9 cellular contexts compared by ENCODE assay signal in genomic region chr7:90701021-90701420, GRCh38.
DNase-seq lines count a peak whose midpoint lies in the region; ATAC-seq, FAIRE-seq and TF ChIP-seq lines count a peak whose summit lies in the region.
"Had no signal": no experiment of that assay in that cellular context is flagged by ENCODE, and none has a peak within 500 bp of the region (broad histone marks: within the 10 kb centered on the region; RNA-seq: fewer than 3 reads in every experiment).

No MANE protein-coding gene starts in this region.

- H3K27me3 ChIP-seq in endothelial cell of umbilical vein (ENCODE audit: control insufficient read depth in 2 of 2, insufficient read depth in 2 of 2, low read length in 2 of 2) (no peaks in the 10 kb centered on the region), small intestine (ENCODE audit: control insufficient read depth in 2 of 2, insufficient read depth in 2 of 2, low read length in 2 of 2) (no peaks in the 10 kb centered on the region)

- H3K4me1 Mint-ChIP-seq in T-helper 17 cell (no peaks in the 10 kb centered on the region), type B pancreatic cell (ENCODE audit: unreplicated experiment) (peaks cover 15% of the 10 kb centered on the region)

- TF ChIP-seq CTCF in endothelial cell of umbilical vein (IDR thresholded peaks at IDR 0.05; ENCODE audit: extremely low read depth in 1 of 2, insufficient read depth in 1 of 2, low read depth in 1 of 2, low read length in 2 of 2) (no peak), type B pancreatic cell (conservative IDR thresholded peaks at IDR 0.05) (no peak)

- H3K36me3 Mint-ChIP-seq in T-helper 17 cell (ENCODE audit: low read depth) (no peaks in the 10 kb centered on the region), type B pancreatic cell (peaks cover under 1% of the 10 kb centered on the region)

- WGBS in small intestine, 3 donors = 2 to 14% (median 8%) methylated on average over 3 of the region's 3 CpGs

- no peaks in the 10 kb centered on the region for H3K9me3 Mint-ChIP-seq in type B pancreatic cell

- H3K9ac ChIP-seq in endothelial cell of umbilical vein (replicated peaks; ENCODE audit: extremely low read depth, insufficient read depth, low read length) = no peak overlapping the region

- peak overlapping the region; percentile 2 for H3K4me2 ChIP-seq in endothelial cell of umbilical vein (ENCODE audit: insufficient read depth, low read length)

- CTCF ChIA-PET in endothelial cell of umbilical vein (lab: Charles Lee) = interaction anchor here (1.0 to 3.1 kb wide), 5 partner anchors 8 to 72 kb away, joined by 3 to 15 read pairs (median 3); no protein-coding TSS in a partner anchor

- H3K27ac ChIP-seq in endothelial cell of umbilical vein (ENCODE audit: insufficient read depth, low read depth, low read length) (no peak overlapping the region), small intestine (ENCODE audit: low read depth in 1 of 2, low read length in 1 of 2) (no peak overlapping the region)

- intact Hi-C loops in endothelial cell of umbilical vein (cut with micrococcal nuclease) = no loop called here

- H3K4me3 ChIP-seq in endothelial cell of umbilical vein (replicated peaks in 1 of 3; ENCODE audit: insufficient read depth in 1 of 3, low read depth in 1 of 3, low read length in 3 of 3) (no peak overlapping the region), small intestine (ENCODE audit: low read depth in 1 of 2, low read length in 2 of 2) (peak overlapping the region in 1 of 2 donors; percentile 14)

- H3K9me3 ChIP-seq in endothelial cell of umbilical vein (replicated peaks; ENCODE audit: control insufficient read depth, insufficient read depth, low read length) (no peaks in the 10 kb centered on the region), small intestine (ENCODE audit: control insufficient read depth, low read depth) (no peaks in the 10 kb centered on the region), T-helper 17 cell (ENCODE audit: control insufficient read depth, low read length, poor library complexity, severe bottlenecking) (no peaks in the 10 kb centered on the region)

- FAIRE-seq in endothelial cell of umbilical vein (lab: Jason Lieb, UNC) = no peak
- no peak for FAIRE-seq in small intestine (lab: Jason Lieb, UNC)

- no peaks in the 10 kb centered on the region for H3K9me1 ChIP-seq in endothelial cell of umbilical vein (replicated peaks; ENCODE audit: control insufficient read depth, extremely low read depth, insufficient read depth, low read length)

- dilution Hi-C loops in endothelial cell of umbilical vein (cut with MboI; ENCODE audit: extremely low pct_ligation_motif_present, low sequenced_read_pairs) = no loop called here

- H3K4me3 Mint-ChIP-seq in T-helper 17 cell (no peak overlapping the region), type B pancreatic cell (no peak overlapping the region)

- no peaks in the 10 kb centered on the region for H3K36me3 ChIP-seq in endothelial cell of umbilical vein (ENCODE audit: control insufficient read depth in 2 of 2, extremely low read depth in 1 of 2, insufficient read depth in 2 of 2, low read length in 2 of 2)
- H3K36me3 ChIP-seq in small intestine (ENCODE audit: control insufficient read depth in 2 of 2, insufficient read depth in 2 of 2, low read length in 2 of 2) = no peaks in the 10 kb centered on the region

- no TSS peak for BruUV-seq in endothelial cell of umbilical vein (replicated peaks; lab: Mats Ljungman, UMichigan)

- no peaks in the 10 kb centered on the region for H4K20me1 ChIP-seq in endothelial cell of umbilical vein (replicated peaks; ENCODE audit: control insufficient read depth, extremely low read depth, insufficient read depth, low read length)

- no peak overlapping the region for H3K27ac Mint-ChIP-seq in T-helper 17 cell
- H3K27ac Mint-ChIP-seq in type B pancreatic cell = no peak overlapping the region

- POLR2A ChIA-PET in endothelial cell of umbilical vein (lab: Charles Lee) = no interaction called here

- H2AFZ ChIP-seq in endothelial cell of umbilical vein (ENCODE audit: low read depth, low read length) = no peak overlapping the region

- H3K27me3 Mint-ChIP-seq in T-helper 17 cell (no peaks in the 10 kb centered on the region), type B pancreatic cell (no peaks in the 10 kb centered on the region)

- ATAC-seq in GM19043 (IDR thresholded peaks at IDR 0.05; ENCODE audit: low read depth, unreplicated experiment) = peak; percentile 68
- ATAC-seq in HG03066 (IDR thresholded peaks at IDR 0.05; ENCODE audit: low read depth, unreplicated experiment) = peak; percentile 70
- no peak for ATAC-seq in T-helper 17 cell

- H3K4me1 ChIP-seq in endothelial cell of umbilical vein (ENCODE audit: control insufficient read depth, extremely low read depth, insufficient read depth, low read length) (no peaks in the 10 kb centered on the region), small intestine (ENCODE audit: control insufficient read depth in 2 of 2, insufficient read depth in 1 of 2, low read depth in 1 of 2, low read length in 1 of 2) (peaks cover 0 to 5% of the 10 kb centered on the region in 2 donors)

- TF ChIP-seq POLR2A in endothelial cell of umbilical vein (IDR thresholded peaks at IDR 0.05; ENCODE audit: low read depth, low read length) = no peak

- no peaks in the 10 kb centered on the region for H3K79me2 ChIP-seq in endothelial cell of umbilical vein (ENCODE audit: control insufficient read depth, insufficient read depth, low read length)

- DNase-seq in endothelial cell of umbilical vein (ENCODE audit: low read depth, low spot score) = no peak
- DNase-seq in small intestine = peak; percentile 32
- no peak for DNase-seq in T-helper 17 cell
- no peak for DNase-seq in NK-92 treated with Interleukin-12 subunit alpha and Interleukin-12 subunit beta, amount 100 ng/mL, for 24 hours (lab: John Stamatoyannopoulos, UW)
- DNase-seq in type B pancreatic cell (ENCODE audit: extremely low spot score, unreplicated experiment) = no peak
- DNase-seq: dermis blood vessel endothelial cell, NCI-H1417 had no signal

TF ChIP-seq in endothelial cell of umbilical vein, 7 proteins besides CTCF, POLR2A, EP300 and RAD21:
- TF ChIP-seq FOS (IDR thresholded peaks at IDR 0.05; ENCODE audit: borderline replicate concordance, insufficient read depth, low read length) = no peak
- TF ChIP-seq JUN (IDR thresholded peaks at IDR 0.05; ENCODE audit: borderline replicate concordance, insufficient read depth, insufficient read length, low read depth) = no peak
- TF ChIP-seq MYC (IDR thresholded peaks at IDR 0.05; ENCODE audit: low read depth, low read length) = no peak
- TF ChIP-seq POLR2AphosphoS5 (IDR thresholded peaks at IDR 0.05; ENCODE audit: insufficient read depth, low read depth, low read length) = no peak
- TF ChIP-seq MAX (IDR thresholded peaks at IDR 0.05; ENCODE audit: insufficient read depth, insufficient read length) = no peak
- no peak for TF ChIP-seq GATA2 (IDR thresholded peaks at IDR 0.05; ENCODE audit: insufficient read depth, insufficient read length, low read depth, low read length)
